ENCODE assay signal across 9 cellular contexts in genomic region chr2:173159794-173160463, GRCh38.
DNase-seq lines count a peak whose midpoint lies in the region; ATAC-seq, FAIRE-seq and TF ChIP-seq lines count a peak whose summit lies in the region.
"Had no signal": no experiment of that assay in that cellular context is flagged by ENCODE, and none has a peak within 500 bp of the region (broad histone marks: within the 10 kb centered on the region; RNA-seq: fewer than 3 reads in every experiment).

No MANE protein-coding gene starts in this region.

- intact Hi-C loops in MCF 10A (cut with micrococcal nuclease) = no loop called here
- intact Hi-C loops in HepG2 (cut with micrococcal nuclease; ENCODE audit: unreplicated experiment) = no loop called here

- no peak overlapping the region for H3K9ac ChIP-seq in HepG2 (ENCODE audit: insufficient read depth, low read depth, low read length)

- H3K27me3 ChIP-seq in HepG2 (ENCODE audit: control insufficient read depth in 1 of 2, insufficient read depth in 2 of 2, low read length in 2 of 2) = no peaks in the 10 kb centered on the region

- in situ Hi-C loops in HepG2 (cut with HindIII; ENCODE audit: extremely low pct_ligation_motif_present, low pct_unique_long_range_greater_than_20kb) = no loop called here

- no peak overlapping the region for H3K4me2 ChIP-seq in HepG2 (ENCODE audit: low read depth, low read length)

- no peak for TF ChIP-seq POLR2A in HepG2 (IDR thresholded peaks at IDR 0.05; ENCODE audit: insufficient read depth in 1 of 2, low read depth in 2 of 2, low read length in 2 of 2)

- no peak overlapping the region for H2AFZ ChIP-seq in HepG2 (ENCODE audit: low read length)

- no peaks in the 10 kb centered on the region for H3K79me2 ChIP-seq in HepG2 (ENCODE audit: insufficient read depth, low read length)

- H3K36me3 ChIP-seq in HepG2 (replicated peaks in 1 of 2; ENCODE audit: control insufficient read depth in 1 of 2, insufficient read depth in 2 of 2, low read length in 2 of 2) = no peaks in the 10 kb centered on the region

- POLR2A ChIA-PET in MCF 10A (lab: Yijun Ruan, JAX) = interaction anchor here (0.6 to 10.3 kb wide), 28 partner anchors 8 to 1687 kb away, joined by 3 to 134 read pairs (median 5); partner anchors contain the start of gene MAP3K20
- POLR2A ChIA-PET in HepG2 (lab: Yijun Ruan, JAX) = no interaction called here

- no peaks in the 10 kb centered on the region for H3K9me3 ChIP-seq in HepG2 (ENCODE audit: low read length)

- FAIRE-seq in HepG2 (lab: Jason Lieb, UNC) = no peak

- WGBS in HepG2 (ENCODE audit: low lambda C conversion rate) = 21% methylated on average over 1 of the region's 1 CpG

- TF ChIP-seq RAD21 in HepG2 (CRISPR knock-in tag; IDR thresholded peaks at IDR 0.05) = no peak

- peak overlapping the region; percentile 68 for H3K4me3 Mint-ChIP-seq in MCF 10A (ENCODE audit: unreplicated experiment)

- CTCF ChIA-PET in MCF 10A (lab: Yijun Ruan, JAX) (interaction anchor here (0.6 to 1.1 kb wide), 5 partner anchors 8 to 87 kb away, joined by 3 to 6 read pairs (median 3); no protein-coding TSS in a partner anchor), HepG2 (lab: Yijun Ruan, JAX; ENCODE audit: low intra/inter-chr PET ratio, low total read pairs) (no interaction called here)

- H3K27ac ChIP-seq in HepG2 (ENCODE audit: extremely low read length, insufficient read depth, low read length) = no peak overlapping the region

- H3K4me1 Mint-ChIP-seq in MCF 10A (ENCODE audit: insufficient read depth, unreplicated experiment) = peaks cover 46% of the 10 kb centered on the region

- peaks cover 61% of the 10 kb centered on the region for H3K36me3 Mint-ChIP-seq in MCF 10A (ENCODE audit: insufficient read depth, unreplicated experiment)

- no peak overlapping the region for H3K4me3 ChIP-seq in HepG2 (replicated peaks in 1 of 3; ENCODE audit: insufficient read depth in 1 of 3, low read depth in 2 of 3, low read length in 3 of 3)

- peaks cover 13% of the 10 kb centered on the region for H3K4me1 ChIP-seq in HepG2 (ENCODE audit: insufficient read depth, low read length)

- peak; percentile 46 for DNase-seq in SIG-M5 treated with dmso at 0.1 percent for 504 hours (lab: John Stamatoyannopoulos, UW; ENCODE audit: unreplicated experiment)
- DNase-seq in SIG-M5 (lab: John Stamatoyannopoulos, UW) = no peak
- peak; percentile 100 for DNase-seq in MCF 10A (ENCODE audit: unreplicated experiment)
- peak; percentile 25 for DNase-seq in HepG2 (ENCODE audit: low spot score)
- no peak for DNase-seq in NCI-H774 (lab: John Stamatoyannopoulos, UW)
- no peak for DNase-seq in D341Med (ENCODE audit: low spot score)
- no peak for DNase-seq in NCI-H146 (lab: John Stamatoyannopoulos, UW)
- DNase-seq: DND-41 had no signal

- BruUV-seq in MCF 10A (replicated peaks; lab: Mats Ljungman, UMichigan) = TSS peak; percentile 76
- BruUV-seq in HepG2 (replicated peaks; lab: Mats Ljungman, UMichigan) = no TSS peak

- peak overlapping the region; percentile 93 for H3K27ac Mint-ChIP-seq in MCF 10A (ENCODE audit: low read depth, unreplicated experiment)

- ATAC-seq in HepG2 = no peak; the same call in 2 of the 3 replicates
- ATAC-seq in HG03139 (IDR thresholded peaks at IDR 0.05; ENCODE audit: unreplicated experiment) = no peak

- peaks cover 1% of the 10 kb centered on the region for H3K9me3 Mint-ChIP-seq in MCF 10A (ENCODE audit: unreplicated experiment)

- TF ChIP-seq CTCF in MCF 10A (IDR thresholded peaks at IDR 0.05; ENCODE audit: unreplicated experiment) (no peak), HepG2 (CRISPR knock-in tag; IDR thresholded peaks at IDR 0.05) (no peak)

- no peaks in the 10 kb centered on the region for H3K27me3 Mint-ChIP-seq in MCF 10A (ENCODE audit: insufficient read depth, unreplicated experiment)

- H4K20me1 ChIP-seq in HepG2 (ENCODE audit: insufficient read depth, low read length) = no peaks in the 10 kb centered on the region

- TF ChIP-seq EP300 in HepG2 (IDR thresholded peaks at IDR 0.05; ENCODE audit: low read depth in 2 of 2, low read length in 2 of 2) = no peak
- TF ChIP-seq EP300 in HepG2 (CRISPR knock-in tag; IDR thresholded peaks at IDR 0.05; ENCODE audit: borderline replicate concordance) = no peak

TF ChIP-seq in HepG2, 621 proteins besides CTCF, POLR2A, EP300 and RAD21:
- TF ChIP-seq FOSL2 (CRISPR knock-in tag; IDR thresholded peaks at IDR 0.05) (peak; percentile 79), ZNF512 (CRISPR knock-in tag; IDR thresholded peaks at IDR 0.05) (no peak), CEBPG (CRISPR knock-in tag; IDR thresholded peaks at IDR 0.05) (peak; percentile 39; the same call in 1 of the 2 replicates), CEBPB (IDR thresholded peaks at IDR 0.05; ENCODE audit: borderline replicate concordance, low read depth, low read length) (peak; percentile 76), GPBP1L1 (CRISPR knock-in tag; IDR thresholded peaks at IDR 0.05) (no peak), ZNF572 (CRISPR knock-in tag; IDR thresholded peaks at IDR 0.05) (no peak)

Comparison
In these comparisons a context has a peak if more than half of its experiments do, and no peak if none do; other contexts are left out.
1. DNase-seq: peak in SIG-M5 treated with dmso at 0.1 percent for 504 hours (single experiment), MCF 10A (single experiment) and HepG2 (single experiment); none in SIG-M5 (single experiment), NCI-H774 (single experiment), D341Med (single experiment) and NCI-H146 (single experiment).